ENCODE assay signal across 19 cellular contexts in genomic region chr6:13586936-13587542, GRCh38.
"Had no signal": no experiment of that assay in that cellular context is flagged by ENCODE, and none has a peak within 500 bp of the region (broad histone marks: within the 10 kb centered on the region; RNA-seq: fewer than 3 reads in every experiment).

No MANE protein-coding gene starts in this region.

- ATAC-seq: activated naive CD4-positive, alpha-beta T cell treated with anti-CD3 and anti-CD28 coated beads, Interleukin-2, amount 50 U/mL, for 72 hours; left lung; mucosa of descending colon; natural killer cell; stimulated activated naive CD8-positive, alpha-beta T cell treated with anti-CD3 and anti-CD28 coated beads, Interleukin-15, Interleukin-2, amounts not matched to agents 100 U/mL and 50 U/mL, for 24 hours; T-helper 17 cell had no signal

- DNase-seq: activated CD4-positive, alpha-beta memory T cell treated with anti-CD3 and anti-CD28 coated beads, Interleukin-2, amount 10 ng/mL, durations not matched to agents 7 days and 5 days; activated T-cell treated with anti-CD3 and anti-CD28 coated beads, Interleukin-2, amount 50 U/mL, for 24 hours; anterior cingulate cortex; effector memory CD4-positive, alpha-beta T cell; left lung; mucosa of descending colon; natural killer cell; posterior cingulate gyrus; retina; stimulated activated CD4-positive, alpha-beta T cell treated with anti-CD3 and anti-CD28 coated beads, Interleukin-4, amount 100 ng/mL, for 4 hours; stimulated activated CD8-positive, alpha-beta memory T cell treated with anti-CD3 and anti-CD28 coated beads, Interleukin-4, amount 100 ng/mL, for 48 hours; stimulated activated naive CD8-positive, alpha-beta T cell treated with anti-CD3 and anti-CD28 coated beads, Interleukin-15, Interleukin-2, amounts not matched to agents 100 U/mL and 50 U/mL, for 24 hours; T-helper 17 cell; transverse colon; WERI-Rb-1 had no signal

- H3K27me3 ChIP-seq: breast epithelium, hepatocyte, left lung, neutrophil, transverse colon had no signal

- H3K4me3 ChIP-seq: breast epithelium, hepatocyte, left lung, mucosa of descending colon, transverse colon had no signal

- H3K4me1 ChIP-seq: breast epithelium, left lung, transverse colon had no signal

- H3K27ac ChIP-seq: breast epithelium, hepatocyte, left lung, neutrophil, transverse colon, WERI-Rb-1 had no signal

- H3K36me3 ChIP-seq: breast epithelium, WERI-Rb-1 had no signal

- H3K9me3 ChIP-seq: breast epithelium, left lung, mucosa of descending colon, neutrophil, transverse colon had no signal
